1 cellular context compared by ENCODE assay signal in the genomic region with DNA sequence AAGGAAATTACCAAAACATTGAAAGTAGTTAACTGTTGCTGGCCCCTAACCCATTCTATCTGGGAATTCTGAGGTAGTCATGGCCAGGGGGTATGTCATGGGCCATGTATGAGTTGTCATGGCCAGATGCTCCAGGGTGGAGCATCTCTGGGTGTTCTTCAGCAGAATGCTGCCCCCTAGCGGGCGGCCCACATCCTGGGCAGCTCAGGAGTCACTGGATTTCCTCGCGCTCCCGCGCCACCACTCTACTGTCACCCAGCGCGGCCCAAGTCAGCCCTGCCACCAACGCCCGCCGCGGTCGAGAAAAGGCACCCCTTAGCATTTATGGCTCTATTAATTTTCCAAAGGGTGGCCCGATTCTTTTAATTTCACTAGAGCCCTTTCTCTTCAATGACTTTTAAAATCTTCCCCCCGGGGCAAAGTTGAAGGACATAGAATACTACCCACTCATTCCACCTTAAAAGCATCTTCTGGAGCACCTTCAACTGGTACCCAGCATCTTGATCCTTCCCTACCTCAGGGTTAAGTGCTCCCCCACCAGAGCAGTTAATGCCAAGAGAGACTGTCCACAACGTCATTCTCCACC.
TF ChIP-seq lines count a peak whose summit lies in the region.

No MANE protein-coding gene starts in this region.

TF ChIP-seq in GM12878, 131 proteins besides CTCF, POLR2A, EP300 and RAD21 (continued from another document):
- TF ChIP-seq, protein P1, sequence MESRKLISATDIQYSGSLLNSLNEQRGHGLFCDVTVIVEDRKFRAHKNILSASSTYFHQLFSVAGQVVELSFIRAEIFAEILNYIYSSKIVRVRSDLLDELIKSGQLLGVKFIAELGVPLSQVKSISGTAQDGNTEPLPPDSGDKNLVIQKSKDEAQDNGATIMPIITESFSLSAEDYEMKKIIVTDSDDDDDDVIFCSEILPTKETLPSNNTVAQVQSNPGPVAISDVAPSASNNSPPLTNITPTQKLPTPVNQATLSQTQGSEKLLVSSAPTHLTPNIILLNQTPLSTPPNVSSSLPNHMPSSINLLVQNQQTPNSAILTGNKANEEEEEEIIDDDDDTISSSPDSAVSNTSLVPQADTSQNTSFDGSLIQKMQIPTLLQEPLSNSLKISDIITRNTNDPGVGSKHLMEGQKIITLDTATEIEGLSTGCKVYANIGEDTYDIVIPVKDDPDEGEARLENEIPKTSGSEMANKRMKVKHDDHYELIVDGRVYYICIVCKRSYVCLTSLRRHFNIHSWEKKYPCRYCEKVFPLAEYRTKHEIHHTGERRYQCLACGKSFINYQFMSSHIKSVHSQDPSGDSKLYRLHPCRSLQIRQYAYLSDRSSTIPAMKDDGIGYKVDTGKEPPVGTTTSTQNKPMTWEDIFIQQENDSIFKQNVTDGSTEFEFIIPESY (IDR thresholded peaks at IDR 0.05), result peak; percentile 67; the same call in 1 of the 2 replicates
- TF ChIP-seq YY1 (IDR thresholded peaks at IDR 0.05; ENCODE audit: low read depth, low read length), result 0 out of 2 replicates have a peak, but pooled peaks have one; percentile 21
- TF ChIP-seq TCF12 (IDR thresholded peaks at IDR 0.05; ENCODE audit: low read depth, low read length), result 0 out of 2 replicates have a peak, but pooled peaks have one; percentile 29
- TF ChIP-seq SMC3 (IDR thresholded peaks at IDR 0.05; ENCODE audit: borderline replicate concordance, low read length), result peak; percentile 52
- TF ChIP-seq USF1 (IDR thresholded peaks at IDR 0.05; ENCODE audit: borderline replicate concordance, extremely low read length, insufficient read depth, low read depth, low read length), result no peak
